ENCODE assay signal across 8 cellular contexts in genomic region chr7:122887198-122887597, GRCh38. TPM values are rescaled to one million over a fixed set of nuclear protein-coding genes. Genes with fewer than 3 reads are reported as not detected.
DNase-seq lines count a peak whose midpoint lies in the region; ATAC-seq and TF ChIP-seq lines count a peak whose summit lies in the region.

No MANE protein-coding gene starts in this region.

- H3K9me3 Mint-ChIP-seq in stimulated activated memory B cell treated with anti-CD40 and anti-IgM and Interleukin-4, amounts not matched to agents 10 μg/mL and 1 μg/mL and 100 μg/mL, for 72 hours = no peaks in the 10 kb centered on the region

- no peaks in the 10 kb centered on the region for H3K36me3 ChIP-seq in A673 (ENCODE audit: insufficient read depth, low read length, poor library complexity, severe bottlenecking)

- DNase-seq in A673 (ENCODE audit: low spot score) (peak; percentile 81), OCI-M2 (lab: John Stamatoyannopoulos, UW; ENCODE audit: unreplicated experiment) (peak; percentile 84), dermis blood vessel endothelial cell (peak; percentile 90)
- DNase-seq in stimulated activated naive CD4-positive, alpha-beta T cell (lab: John Stamatoyannopoulos, UW) = no peak

- ATAC-seq in GM19395 (IDR thresholded peaks at IDR 0.05; ENCODE audit: unreplicated experiment) = peak; percentile 23
- no peak for ATAC-seq in stimulated activated memory B cell treated with anti-CD40 and anti-IgM and Interleukin-4, amounts not matched to agents 10 μg/mL and 1 μg/mL and 100 μg/mL, for 72 hours
- no peak for ATAC-seq in HG02610 (IDR thresholded peaks at IDR 0.05; ENCODE audit: unreplicated experiment)

- no peaks in the 10 kb centered on the region for H3K36me3 Mint-ChIP-seq in stimulated activated memory B cell treated with anti-CD40 and anti-IgM and Interleukin-4, amounts not matched to agents 10 μg/mL and 1 μg/mL and 100 μg/mL, for 72 hours

- no peaks in the 10 kb centered on the region for H3K9me3 ChIP-seq in A673 (ENCODE audit: low read depth, low read length, poor library complexity, severe bottlenecking)

- peak overlapping the region; percentile 93 for H3K27ac ChIP-seq in A673 (ENCODE audit: low read depth, low read length, poor library complexity, severe bottlenecking)
- H3K27ac ChIP-seq in layer of hippocampus (ENCODE audit: low read depth, low read length) = peak overlapping the region; percentile 68

- TF ChIP-seq CTCF in A673 (conservative IDR thresholded peaks at IDR 0.05; ENCODE audit: low read depth, low read length) = peak; percentile 52

- no peak overlapping the region for H3K27ac Mint-ChIP-seq in stimulated activated memory B cell treated with anti-CD40 and anti-IgM and Interleukin-4, amounts not matched to agents 10 μg/mL and 1 μg/mL and 100 μg/mL, for 72 hours

- no peaks in the 10 kb centered on the region for H3K27me3 ChIP-seq in A673 (replicated peaks; ENCODE audit: insufficient read depth, low read depth, low read length, poor library complexity)
- H3K27me3 ChIP-seq in layer of hippocampus (ENCODE audit: control insufficient read depth, insufficient read depth, low read length) = no peaks in the 10 kb centered on the region

- CTCF ChIA-PET in A673 (lab: Charles Lee) = interaction anchor here (1.3 to 1.4 kb wide), 2 partner anchors 267 to 480 kb away, joined by 4 to 5 read pairs; no protein-coding TSS in a partner anchor

- H3K4me3 ChIP-seq in A673 (ENCODE audit: low read depth, low read length, poor library complexity, severe bottlenecking) = peak overlapping the region; percentile 91

- intact Hi-C loops in A673 (cut with micrococcal nuclease; ENCODE audit: unreplicated experiment) = loop anchor here (5.0 kb wide), 5 partner anchors 80 to 585 kb away; partner anchors contain the start of gene FEZF1

- TSS peak; percentile 72 for BruUV-seq in A673 (replicated peaks; lab: Mats Ljungman, UMichigan)

- peak overlapping the region; percentile 38 for H3K4me3 Mint-ChIP-seq in stimulated activated memory B cell treated with anti-CD40 and anti-IgM and Interleukin-4, amounts not matched to agents 10 μg/mL and 1 μg/mL and 100 μg/mL, for 72 hours

- peaks cover 9% of the 10 kb centered on the region for H3K4me1 Mint-ChIP-seq in stimulated activated memory B cell treated with anti-CD40 and anti-IgM and Interleukin-4, amounts not matched to agents 10 μg/mL and 1 μg/mL and 100 μg/mL, for 72 hours

- POLR2A ChIA-PET in A673 (lab: Charles Lee; ENCODE audit: low non-redundant PET) = interaction anchor here (0.5 kb wide), 1 partner anchor 13 kb away, joined by 7 read pairs; no protein-coding TSS in a partner anchor

- H3K27me3 Mint-ChIP-seq in stimulated activated memory B cell treated with anti-CD40 and anti-IgM and Interleukin-4, amounts not matched to agents 10 μg/mL and 1 μg/mL and 100 μg/mL, for 72 hours = peaks cover 50% of the 10 kb centered on the region

- H3K4me1 ChIP-seq in A673 (ENCODE audit: insufficient read depth, low read length, poor library complexity, severe bottlenecking) = peaks cover 22% of the 10 kb centered on the region

RNA-seq across cellular contexts. Expression of gene CADPS2, which starts 0.9 kb away (rescaled TPM):
- total RNA-seq in A673 (2021) (74.4 and 81.3 TPM in 2 replicates), dermis blood vessel endothelial cell (69.4 and 83.7 TPM in 2 replicates)

Comparison
In these comparisons a context has a peak if more than half of its experiments do, and no peak if none do; other contexts are left out.
1. DNase-seq: peak in A673 (single experiment), OCI-M2 (single experiment) and dermis blood vessel endothelial cell (single experiment); none in stimulated activated naive CD4-positive, alpha-beta T cell (0 of 6).